Comparison of ENCODE assay signal across 8 cellular contexts in the genomic region with DNA sequence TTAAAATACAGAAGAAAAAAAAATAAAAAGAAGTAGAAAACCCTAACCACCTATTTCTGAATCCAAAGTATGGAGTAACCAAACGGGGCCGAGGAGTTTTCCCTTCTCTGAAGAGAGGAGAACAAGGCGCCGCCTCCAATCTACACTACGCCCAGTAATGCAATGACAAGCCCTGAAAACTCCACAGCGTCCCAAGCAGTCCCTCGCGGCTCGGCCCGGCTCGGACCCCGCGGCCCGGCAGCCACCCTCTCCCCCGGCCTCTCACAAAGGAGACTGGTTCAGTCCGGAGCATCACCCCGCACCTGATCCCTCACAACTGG. TPM values are rescaled to one million over a fixed set of nuclear protein-coding genes. Genes with fewer than 3 reads are reported as not detected.
DNase-seq lines count a peak whose midpoint lies in the region; ATAC-seq and TF ChIP-seq lines count a peak whose summit lies in the region.

No MANE protein-coding gene starts in this region.

- H3K36me3 Mint-ChIP-seq in IgD-negative memory B cell (peaks cover 4% of the 10 kb centered on the region), mesothelial cell of epicardium (peaks cover 4% of the 10 kb centered on the region)

- no peaks in the 10 kb centered on the region for H3K27me3 ChIP-seq in A673 (replicated peaks; ENCODE audit: insufficient read depth, low read depth, low read length, poor library complexity)

- DNase-seq in A673 (ENCODE audit: low spot score), result no peak
- peak; percentile 31 for DNase-seq in choroid plexus epithelial cell (ENCODE audit: low read depth)
- DNase-seq in mesothelial cell of epicardium (ENCODE audit: low spot score in 2 of 2, unreplicated experiment in 2 of 2), result no peak
- no peak for DNase-seq in NCI-H1694 (lab: John Stamatoyannopoulos, UW)
- no peak for DNase-seq in stimulated activated CD8-positive, alpha-beta memory T cell treated with anti-CD3 and anti-CD28 coated beads, Interleukin-4, amount 100 ng/mL, for 48 hours
- DNase-seq in activated CD4-positive, CD25-positive, alpha-beta regulatory T cell treated with anti-CD3 and anti-CD28 coated beads, Interleukin-2, amount 50 U/mL, for 72 hours, result no peak

- H3K4me3 Mint-ChIP-seq in IgD-negative memory B cell (peak overlapping the region; percentile 88 to 100 (median 94)), mesothelial cell of epicardium (peak overlapping the region; percentile 92)

- peaks cover 1% of the 10 kb centered on the region for H3K4me1 ChIP-seq in A673 (ENCODE audit: insufficient read depth, low read length, poor library complexity, severe bottlenecking)

- no peaks in the 10 kb centered on the region for H3K27me3 Mint-ChIP-seq in IgD-negative memory B cell
- no peaks in the 10 kb centered on the region for H3K27me3 Mint-ChIP-seq in mesothelial cell of epicardium (ENCODE audit: low read depth)

- no peaks in the 10 kb centered on the region for H3K36me3 ChIP-seq in A673 (ENCODE audit: insufficient read depth, low read length, poor library complexity, severe bottlenecking)

- TF ChIP-seq CTCF in A673 (conservative IDR thresholded peaks at IDR 0.05; ENCODE audit: low read depth, low read length) (no peak), choroid plexus epithelial cell (conservative IDR thresholded peaks at IDR 0.05; ENCODE audit: low read depth, low read length) (no peak), mesothelial cell of epicardium (IDR thresholded peaks at IDR 0.05; ENCODE audit: unreplicated experiment) (no peak)

- H3K4me3 ChIP-seq in A673 (ENCODE audit: low read depth, low read length, poor library complexity, severe bottlenecking), result peak overlapping the region; percentile 95
- H3K4me3 ChIP-seq in choroid plexus epithelial cell (ENCODE audit: low read depth, low read length), result peak overlapping the region; percentile 94

- peak; percentile 17 for ATAC-seq in GM19372 (IDR thresholded peaks at IDR 0.05; ENCODE audit: low read depth, unreplicated experiment)

- CTCF ChIA-PET in A673 (lab: Charles Lee), result interaction anchor here (0.6 to 1.2 kb wide), 5 partner anchors 11 to 102 kb away, joined by 3 to 12 read pairs (median 4); a partner anchor contains a TSS

- POLR2A ChIA-PET in A673 (lab: Charles Lee; ENCODE audit: low non-redundant PET), result interaction anchor here (0.6 kb wide), 1 partner anchor 21 kb away, joined by 3 read pairs; a partner anchor contains a TSS

- H3K4me1 Mint-ChIP-seq in IgD-negative memory B cell (peaks cover 18 to 36% (median 27%) of the 10 kb centered on the region in 3 donors), mesothelial cell of epicardium (peaks cover 23% of the 10 kb centered on the region)

- peak overlapping the region; percentile 88 to 100 (median 97) for H3K27ac Mint-ChIP-seq in IgD-negative memory B cell
- peak overlapping the region; percentile 100 for H3K27ac Mint-ChIP-seq in mesothelial cell of epicardium

- H3K9me3 Mint-ChIP-seq in IgD-negative memory B cell (no peaks in the 10 kb centered on the region), mesothelial cell of epicardium (no peaks in the 10 kb centered on the region)

- no TSS peak for BruUV-seq in A673 (replicated peaks; lab: Mats Ljungman, UMichigan)

- no peaks in the 10 kb centered on the region for H3K9me3 ChIP-seq in A673 (ENCODE audit: low read depth, low read length, poor library complexity, severe bottlenecking)

- intact Hi-C loops in A673 (cut with micrococcal nuclease; ENCODE audit: unreplicated experiment), result loop anchor here (5.0 kb wide), 1 partner anchor 188 kb away; a partner anchor contains a TSS

- peak overlapping the region; percentile 92 for H3K27ac ChIP-seq in A673 (ENCODE audit: low read depth, low read length, poor library complexity, severe bottlenecking)

RNA-seq across cellular contexts. Expression of a gene that starts 0.4 kb away (rescaled TPM):
- 122 and 128 TPM in 2 replicates for total RNA-seq in A673 (2021)
- polyA plus RNA-seq in IgD-negative memory B cell, result 44.4 TPM
- total RNA-seq in mesothelial cell of epicardium, result 123 to 126 TPM (median 124 TPM) in 3 replicates

RNA-seq across cellular contexts. Expression of a gene that starts 21.2 kb away (rescaled TPM):
- total RNA-seq in A673 (2021) (31.9 and 37.1 TPM in 2 replicates), mesothelial cell of epicardium (38.5 to 44.1 TPM (median 39.5 TPM) in 3 replicates)
- polyA plus RNA-seq in IgD-negative memory B cell, result 8.2 TPM

RNA-seq across cellular contexts. Expression of a gene that starts 21.4 kb away (rescaled TPM):
- total RNA-seq in A673 (2021) (84.7 and 86.8 TPM in 2 replicates), mesothelial cell of epicardium (61.1 to 66.3 TPM (median 62.4 TPM) in 3 replicates)
- 91.0 TPM for polyA plus RNA-seq in IgD-negative memory B cell

RNA-seq across cellular contexts. Expression of a gene that starts 55.6 kb away (rescaled TPM):
- 93.0 and 96.3 TPM in 2 replicates for total RNA-seq in A673 (2021)
- 20.6 TPM for polyA plus RNA-seq in IgD-negative memory B cell
- 68.1 to 74.4 TPM (median 69.0 TPM) in 3 replicates for total RNA-seq in mesothelial cell of epicardium
